37 cellular contexts compared by ENCODE assay signal in genomic region chr3:76463501-76463900, GRCh38.
"Had no signal": no experiment of that assay in that cellular context is flagged by ENCODE, and none has a peak within 500 bp of the region (broad histone marks: within the 10 kb centered on the region; RNA-seq: fewer than 3 reads in every experiment).

No MANE protein-coding gene starts in this region.

- H3K4me3 ChIP-seq: adrenal gland, ascending aorta, body of pancreas, breast epithelium, cardiac muscle cell had no signal

- H3K9me3 ChIP-seq: adrenal gland, ascending aorta, body of pancreas, breast epithelium had no signal

- H3K9me3 Mint-ChIP-seq: activated naive CD8-positive, alpha-beta T cell treated with anti-CD3 and anti-CD28 coated beads, Interleukin-2, amount 10 ng/mL, durations not matched to agents 7 days and 5 days had no signal

- H3K4me3 Mint-ChIP-seq: activated naive CD4-positive, alpha-beta T cell treated with anti-CD3 and anti-CD28 coated beads for 36 hours; activated naive CD4-positive, alpha-beta T cell treated with anti-CD3 and anti-CD28 coated beads, Interleukin-2, amount 10 ng/mL, durations not matched to agents 7 days and 5 days; activated naive CD4-positive, alpha-beta T cell treated with anti-CD3 and anti-CD28 coated beads, Interleukin-2, amount 50 U/mL, for 24 hours; activated naive CD8-positive, alpha-beta T cell; activated naive CD8-positive, alpha-beta T cell treated with anti-CD3 and anti-CD28 coated beads for 36 hours; activated naive CD8-positive, alpha-beta T cell treated with anti-CD3 and anti-CD28 coated beads, Interleukin-2, amount 10 ng/mL, durations not matched to agents 7 days and 5 days; activated naive CD8-positive, alpha-beta T cell treated with anti-CD3 and anti-CD28 coated beads, Interleukin-2, amount 50 U/mL, for 24 hours; activated T-cell treated with anti-CD3 and anti-CD28 coated beads, Interleukin-2, amount 50 U/mL, for 24 hours; activated T-cell treated with anti-CD3 and anti-CD28 coated beads, Interleukin-2, amount 50 U/mL, for 4 hours; activated T-cell treated with anti-CD3 and anti-CD28 coated beads, Interleukin-2, amount 50 U/mL, for 72 hours; activated T-helper 1 cell treated with anti-CD3 and anti-CD28 coated beads, Interleukin-12 subunit alpha, Interleukin-12 subunit beta, Interleukin-2, Interleukin-4 antibody, amounts not matched to agents 30 ng/mL and 10 ng/mL and 1 ng/mL, durations not matched to agents 14 hours and 24 hours and 36 hours; activated T-helper 17 cell treated with anti-CD3 and anti-CD28 coated beads, Interleukin-2, amount 50 U/mL, for 72 hours; brain; central memory CD8-positive, alpha-beta T cell had no signal

- H3K27me3 Mint-ChIP-seq: activated naive CD4-positive, alpha-beta T cell treated with anti-CD3 and anti-CD28 coated beads, Interleukin-2, amount 10 ng/mL, durations not matched to agents 7 days and 5 days; activated naive CD4-positive, alpha-beta T cell treated with anti-CD3 and anti-CD28 coated beads, Interleukin-2, amount 50 U/mL, for 24 hours; activated naive CD8-positive, alpha-beta T cell; activated naive CD8-positive, alpha-beta T cell treated with anti-CD3 and anti-CD28 coated beads for 36 hours; activated naive CD8-positive, alpha-beta T cell treated with anti-CD3 and anti-CD28 coated beads, Interleukin-2, amount 10 ng/mL, durations not matched to agents 7 days and 5 days; activated naive CD8-positive, alpha-beta T cell treated with anti-CD3 and anti-CD28 coated beads, Interleukin-2, amount 50 U/mL, for 24 hours; activated T-cell treated with anti-CD3 and anti-CD28 coated beads, Interleukin-2, amount 50 U/mL, for 24 hours; activated T-helper 17 cell treated with anti-CD3 and anti-CD28 coated beads, Interleukin-2, amount 50 U/mL, for 72 hours; brain; central memory CD8-positive, alpha-beta T cell had no signal

- DNase-seq: activated effector memory CD4-positive, alpha-beta T cell treated with anti-CD3 and anti-CD28 coated beads, Interleukin-2, amount 50 U/mL, for 16 hours; activated effector memory CD4-positive, alpha-beta T cell treated with Interleukin-2 at 50 U/mL for 16 hours; activated gamma-delta T cell; activated gamma-delta T cell treated with Interleukin-2 at 50 U/mL for 16 hours; activated naive CD4-positive, alpha-beta T cell; activated naive CD4-positive, alpha-beta T cell treated with anti-CD3 and anti-CD28 coated beads for 36 hours; activated naive CD4-positive, alpha-beta T cell treated with anti-CD3 and anti-CD28 coated beads, Interleukin-2, amount 10 ng/mL, durations not matched to agents 7 days and 5 days; activated naive CD4-positive, alpha-beta T cell treated with anti-CD3 and anti-CD28 coated beads, Interleukin-2, amount 50 U/mL, for 16 hours; activated naive CD4-positive, alpha-beta T cell treated with Interleukin-2 at 50 U/mL for 16 hours; activated naive CD8-positive, alpha-beta T cell treated with anti-CD3 and anti-CD28 coated beads for 36 hours; activated naive CD8-positive, alpha-beta T cell treated with anti-CD3 and anti-CD28 coated beads, Interleukin-2, amount 10 ng/mL, durations not matched to agents 7 days and 5 days; activated naive CD8-positive, alpha-beta T cell treated with anti-CD3 and anti-CD28 coated beads, Interleukin-2, amount 50 U/mL, for 24 hours; activated T-cell treated with anti-CD3 and anti-CD28 coated beads, Interleukin-2, amount 50 U/mL, for 1 hour; activated T-cell treated with anti-CD3 and anti-CD28 coated beads, Interleukin-2, amount 50 U/mL, for 24 hours; activated T-cell treated with anti-CD3 and anti-CD28 coated beads, Interleukin-2, amount 50 U/mL, for 4 hours; activated T-cell treated with anti-CD3 and anti-CD28 coated beads, Interleukin-2, amount 50 U/mL, for 48 hours; activated T-cell treated with anti-CD3 and anti-CD28 coated beads, Interleukin-2, amount 50 U/mL, for 72 hours; adrenal gland; amniotic stem cell; anterior cingulate cortex; aorta; body of pancreas; brain microvascular endothelial cell; caudate nucleus; central memory CD4-positive, alpha-beta T cell; cerebellar nuclear complex had no signal

- H3K4me1 Mint-ChIP-seq: activated naive CD4-positive, alpha-beta T cell treated with anti-CD3 and anti-CD28 coated beads, Interleukin-2, amount 10 ng/mL, durations not matched to agents 7 days and 5 days; activated naive CD4-positive, alpha-beta T cell treated with anti-CD3 and anti-CD28 coated beads, Interleukin-2, amount 50 U/mL, for 24 hours; activated naive CD8-positive, alpha-beta T cell treated with anti-CD3 and anti-CD28 coated beads for 36 hours; activated naive CD8-positive, alpha-beta T cell treated with anti-CD3 and anti-CD28 coated beads, Interleukin-2, amount 10 ng/mL, durations not matched to agents 7 days and 5 days; activated naive CD8-positive, alpha-beta T cell treated with anti-CD3 and anti-CD28 coated beads, Interleukin-2, amount 50 U/mL, for 24 hours; activated T-helper 17 cell treated with anti-CD3 and anti-CD28 coated beads, Interleukin-2, amount 50 U/mL, for 72 hours; brain; central memory CD8-positive, alpha-beta T cell had no signal

- H3K36me3 Mint-ChIP-seq: activated naive CD4-positive, alpha-beta T cell treated with anti-CD3 and anti-CD28 coated beads, Interleukin-2, amount 10 ng/mL, durations not matched to agents 7 days and 5 days; activated naive CD4-positive, alpha-beta T cell treated with anti-CD3 and anti-CD28 coated beads, Interleukin-2, amount 50 U/mL, for 24 hours; activated naive CD8-positive, alpha-beta T cell; activated naive CD8-positive, alpha-beta T cell treated with anti-CD3 and anti-CD28 coated beads for 36 hours; activated naive CD8-positive, alpha-beta T cell treated with anti-CD3 and anti-CD28 coated beads, Interleukin-2, amount 10 ng/mL, durations not matched to agents 7 days and 5 days; brain had no signal

- H3K4me1 ChIP-seq: adrenal gland, ascending aorta, body of pancreas, breast epithelium had no signal

- H3K27ac ChIP-seq: adrenal gland, ascending aorta, body of pancreas, brain microvascular endothelial cell, breast epithelium, cardiac muscle cell had no signal

- H3K27me3 ChIP-seq: adrenal gland, ascending aorta, body of pancreas, brain microvascular endothelial cell, breast epithelium, cardiac muscle cell had no signal

- H3K27ac Mint-ChIP-seq: activated naive CD4-positive, alpha-beta T cell treated with anti-CD3 and anti-CD28 coated beads for 36 hours; activated naive CD4-positive, alpha-beta T cell treated with anti-CD3 and anti-CD28 coated beads, Interleukin-2, amount 10 ng/mL, durations not matched to agents 7 days and 5 days; activated naive CD4-positive, alpha-beta T cell treated with anti-CD3 and anti-CD28 coated beads, Interleukin-2, amount 50 U/mL, for 24 hours; activated naive CD4-positive, alpha-beta T cell treated with anti-CD3 and anti-CD28 coated beads, Interleukin-2, amount 50 U/mL, for 72 hours; activated naive CD8-positive, alpha-beta T cell; activated naive CD8-positive, alpha-beta T cell treated with anti-CD3 and anti-CD28 coated beads for 36 hours; activated naive CD8-positive, alpha-beta T cell treated with anti-CD3 and anti-CD28 coated beads, Interleukin-2, amount 10 ng/mL, durations not matched to agents 7 days and 5 days; activated naive CD8-positive, alpha-beta T cell treated with anti-CD3 and anti-CD28 coated beads, Interleukin-2, amount 50 U/mL, for 24 hours; activated T-cell treated with anti-CD3 and anti-CD28 coated beads, Interleukin-2, amount 50 U/mL, for 24 hours; activated T-cell treated with anti-CD3 and anti-CD28 coated beads, Interleukin-2, amount 50 U/mL, for 72 hours; activated T-helper 1 cell treated with anti-CD3 and anti-CD28 coated beads, Interleukin-12 subunit alpha, Interleukin-12 subunit beta, Interleukin-2, Interleukin-4 antibody, amounts not matched to agents 30 ng/mL and 10 ng/mL and 1 ng/mL, durations not matched to agents 14 hours and 24 hours and 36 hours; activated T-helper 17 cell treated with anti-CD3 and anti-CD28 coated beads, Interleukin-2, amount 50 U/mL, for 72 hours; activated T-helper 2 cell treated with anti-CD3 and anti-CD28 coated beads, Interferon-gamma antibody, Interleukin-2, Interleukin-4, amounts not matched to agents 10 μg/mL and 5 μg/mL and 100 μg/mL, durations not matched to agents 14 hours and 24 hours and 36 hours; brain had no signal

- ATAC-seq: activated naive CD4-positive, alpha-beta T cell treated with anti-CD3 and anti-CD28 coated beads, Interleukin-2, amount 50 U/mL, for 72 hours; activated naive CD8-positive, alpha-beta T cell treated with anti-CD3 and anti-CD28 coated beads, Interleukin-2, amount 50 U/mL, for 24 hours; activated T-cell treated with anti-CD3 and anti-CD28 coated beads, Interleukin-2, amount 50 U/mL, for 4 hours; activated T-cell treated with anti-CD3 and anti-CD28 coated beads, Interleukin-2, amount 50 U/mL, for 72 hours; activated T-helper 17 cell treated with anti-CD3 and anti-CD28 coated beads, Interleukin-2, amount 50 U/mL, for 72 hours; body of pancreas had no signal

- H3K36me3 ChIP-seq: adrenal gland, ascending aorta, brain microvascular endothelial cell, breast epithelium, cardiac muscle cell had no signal
